ENCODE assay signal across 22 cellular contexts in the genomic region with DNA sequence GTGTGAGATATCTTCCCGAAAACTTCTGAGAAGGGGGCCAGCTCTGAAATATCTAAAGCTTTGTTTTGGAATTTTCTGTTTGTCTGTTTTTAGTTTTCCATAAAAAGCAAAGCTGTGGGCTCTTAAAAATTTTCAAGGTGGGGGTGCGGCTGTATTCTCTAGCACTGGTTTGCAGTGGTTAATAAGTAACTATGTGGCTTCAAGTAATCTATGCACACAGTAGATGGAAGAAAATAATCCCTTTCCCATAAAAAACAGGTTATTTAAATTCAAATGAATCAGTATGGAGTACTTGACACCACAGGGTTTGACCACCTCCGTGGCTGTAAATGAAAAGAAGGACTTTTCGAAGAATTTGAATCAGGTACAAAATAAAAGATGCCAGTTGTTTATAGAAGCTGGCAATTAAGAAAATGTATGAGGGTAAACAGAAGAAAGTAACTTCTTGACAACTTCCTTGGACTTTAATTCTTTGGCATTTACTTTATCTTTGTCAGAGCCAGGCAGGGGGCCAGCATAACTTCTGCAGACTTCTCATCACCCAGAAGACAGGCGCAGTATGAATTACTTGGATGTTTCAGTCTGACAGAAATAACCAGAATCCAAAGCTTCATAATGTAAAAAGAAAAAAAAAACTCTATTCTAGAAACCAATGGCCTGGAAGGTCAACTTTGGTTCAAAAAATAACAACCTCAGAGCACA.
A peak's percentile ranks its signal among the peaks of the same experiment; 100 is the strongest.
DNase-seq lines count a peak whose midpoint lies in the region; ATAC-seq, FAIRE-seq and TF ChIP-seq lines count a peak whose summit lies in the region.
"Had no signal": no experiment of that assay in that cellular context is flagged by ENCODE, and none has a peak within 500 bp of the region (broad histone marks: within the 10 kb centered on the region; RNA-seq: fewer than 3 reads in every experiment).

No MANE protein-coding gene starts in this region.

- DNase-seq in DMS53 (lab: John Stamatoyannopoulos, UW) (peak; percentile 76), astrocyte (ENCODE audit: low read depth) (no peak), kidney tubule cell (ENCODE audit: low spot score) (peak; percentile 13), pancreas (peak in 4 of 6 donors; percentile 32 to 59 (median 48)), COLO829 (ENCODE audit: low spot score) (no peak)
- no peak for DNase-seq in activated T-helper 1 cell treated with anti-CD3 and anti-CD28 coated beads, Interleukin-12 subunit alpha, Interleukin-12 subunit beta, Interleukin-2, Interleukin-4 antibody, amounts not matched to agents 30 ng/mL and 10 ng/mL and 1 ng/mL, durations not matched to agents 14 hours and 24 hours and 36 hours (ENCODE audit: low spot score)
- DNase-seq in activated T-cell treated with anti-CD3 and anti-CD28 coated beads, Interleukin-2, amount 50 U/mL, for 1 hour, result no peak
- DNase-seq: CD8-positive, alpha-beta T cell; DMS79; HFFc6; Karpas-422; NCI-H1417 treated with DMSO at 0.1 percent for 48 hours; NCI-H1930; NCI-H446; NK-92 treated with Interleukin-12 subunit alpha and Interleukin-12 subunit beta, amount 100 ng/mL, for 24 hours had no signal

- 21 to 25% methylated on average over 5 of the region's 5 CpGs for WGBS in pancreas, 2 donors

- H2AFZ ChIP-seq in astrocyte (ENCODE audit: low read depth, low read length), result no peak overlapping the region

- no peaks in the 10 kb centered on the region for H3K27me3 Mint-ChIP-seq in astrocyte (ENCODE audit: low read depth, unreplicated experiment)
- H3K27me3 Mint-ChIP-seq in activated T-helper 1 cell treated with anti-CD3 and anti-CD28 coated beads, Interleukin-12 subunit alpha, Interleukin-12 subunit beta, Interleukin-2, Interleukin-4 antibody, amounts not matched to agents 30 ng/mL and 10 ng/mL and 1 ng/mL, durations not matched to agents 14 hours and 24 hours and 36 hours (ENCODE audit: insufficient read depth), result no peaks in the 10 kb centered on the region
- H3K27me3 Mint-ChIP-seq: IgD-negative memory B cell had no signal

- H3K9me3 Mint-ChIP-seq in astrocyte (ENCODE audit: unreplicated experiment), result no peaks in the 10 kb centered on the region
- H3K9me3 Mint-ChIP-seq in activated T-helper 1 cell treated with anti-CD3 and anti-CD28 coated beads, Interleukin-12 subunit alpha, Interleukin-12 subunit beta, Interleukin-2, Interleukin-4 antibody, amounts not matched to agents 30 ng/mL and 10 ng/mL and 1 ng/mL, durations not matched to agents 14 hours and 24 hours and 36 hours, result no peaks in the 10 kb centered on the region
- H3K9me3 Mint-ChIP-seq: IgD-negative memory B cell had no signal

- peak overlapping the region; percentile 19 for H3K27ac Mint-ChIP-seq in astrocyte (ENCODE audit: unreplicated experiment)
- H3K27ac Mint-ChIP-seq in activated T-helper 1 cell treated with anti-CD3 and anti-CD28 coated beads, Interleukin-12 subunit alpha, Interleukin-12 subunit beta, Interleukin-2, Interleukin-4 antibody, amounts not matched to agents 30 ng/mL and 10 ng/mL and 1 ng/mL, durations not matched to agents 14 hours and 24 hours and 36 hours, result no peak overlapping the region
- H3K27ac Mint-ChIP-seq: CD8-positive, alpha-beta T cell; HFFc6; IgD-negative memory B cell had no signal

- no peaks in the 10 kb centered on the region for H3K9me3 ChIP-seq in astrocyte (ENCODE audit: insufficient read depth, low read depth, low read length)
- H3K9me3 ChIP-seq in pancreas, result no peaks in the 10 kb centered on the region
- H3K9me3 ChIP-seq: BLaER1 treated with 17β-estradiol and CSF1 and Interleukin-3, amounts not matched to agents 10 nM and 100 nM had no signal

- H3K4me3 ChIP-seq in astrocyte (ENCODE audit: insufficient read depth, low read depth, low read length) (no peak overlapping the region), pancreas (no peak overlapping the region)
- H3K4me3 ChIP-seq: BLaER1 treated with 17β-estradiol and CSF1 and Interleukin-3, amounts not matched to agents 10 nM and 100 nM had no signal

- H3K4me1 ChIP-seq in astrocyte (ENCODE audit: insufficient read depth, low read length) (no peaks in the 10 kb centered on the region), pancreas (peaks cover 0 to 4% (median 0%) of the 10 kb centered on the region in 3 donors)
- H3K4me1 ChIP-seq: BLaER1 treated with 17β-estradiol and CSF1 and Interleukin-3, amounts not matched to agents 10 nM and 100 nM had no signal

- H3K27ac ChIP-seq in astrocyte (ENCODE audit: low read depth, low read length) (no peak overlapping the region), pancreas (peak overlapping the region in 2 of 4 donors; percentile 4 to 41)
- H3K27ac ChIP-seq: BLaER1 treated with 17β-estradiol and CSF1 and Interleukin-3, amounts not matched to agents 10 nM and 100 nM; HL-60 had no signal

- H3K27me3 ChIP-seq in astrocyte (ENCODE audit: insufficient read depth, low read length) (no peaks in the 10 kb centered on the region), pancreas (no peaks in the 10 kb centered on the region)
- H3K27me3 ChIP-seq: BLaER1 treated with 17β-estradiol and CSF1 and Interleukin-3, amounts not matched to agents 10 nM and 100 nM had no signal

- peak; percentile 86 to 91 (median 87) for ATAC-seq in pancreas
- ATAC-seq: CD8-positive, alpha-beta T cell; Right ventricle myocardium inferior had no signal

- intact Hi-C loops in pancreas (cut with DNase I), result no loop called here
- intact Hi-C loops in activated T-helper 1 cell treated with anti-CD3 and anti-CD28 coated beads, Interleukin-12 subunit alpha, Interleukin-12 subunit beta, Interleukin-2, Interleukin-4 antibody, amounts not matched to agents 30 ng/mL and 10 ng/mL and 1 ng/mL, durations not matched to agents 14 hours and 24 hours and 36 hours (cut with micrococcal nuclease), result no loop called here

- FAIRE-seq in astrocyte (lab: Jason Lieb, UNC) (no peak), pancreas (lab: Jason Lieb, UNC) (no peak)
- FAIRE-seq: A204.1, H54, RCC 7860 had no signal

- peaks cover 7% of the 10 kb centered on the region for H3K4me1 Mint-ChIP-seq in astrocyte (ENCODE audit: low read depth, unreplicated experiment)
- H3K4me1 Mint-ChIP-seq in activated T-helper 1 cell treated with anti-CD3 and anti-CD28 coated beads, Interleukin-12 subunit alpha, Interleukin-12 subunit beta, Interleukin-2, Interleukin-4 antibody, amounts not matched to agents 30 ng/mL and 10 ng/mL and 1 ng/mL, durations not matched to agents 14 hours and 24 hours and 36 hours (ENCODE audit: low read depth), result no peaks in the 10 kb centered on the region
- H3K4me1 Mint-ChIP-seq: IgD-negative memory B cell had no signal

- no peak for TF ChIP-seq CTCF in astrocyte (IDR thresholded peaks at IDR 0.05; ENCODE audit: insufficient read depth, low read depth, low read length)
- no peak for TF ChIP-seq CTCF in pancreas (IDR thresholded peaks at IDR 0.05)

- H3K36me3 ChIP-seq in astrocyte (ENCODE audit: insufficient read depth, low read length) (no peaks in the 10 kb centered on the region), pancreas (no peaks in the 10 kb centered on the region)
- H3K36me3 ChIP-seq: BLaER1 treated with 17β-estradiol and CSF1 and Interleukin-3, amounts not matched to agents 10 nM and 100 nM had no signal

- no peak overlapping the region for H3K9ac ChIP-seq in astrocyte (ENCODE audit: low read length)
- H3K9ac ChIP-seq: BLaER1 treated with 17β-estradiol and CSF1 and Interleukin-3, amounts not matched to agents 10 nM and 100 nM had no signal

- no peak overlapping the region for H3K4me2 ChIP-seq in astrocyte (ENCODE audit: low read length)
- H3K4me2 ChIP-seq: BLaER1 treated with 17β-estradiol and CSF1 and Interleukin-3, amounts not matched to agents 10 nM and 100 nM had no signal

- no peak overlapping the region for H3K4me3 Mint-ChIP-seq in astrocyte (ENCODE audit: unreplicated experiment)
- no peak overlapping the region for H3K4me3 Mint-ChIP-seq in activated T-helper 1 cell treated with anti-CD3 and anti-CD28 coated beads, Interleukin-12 subunit alpha, Interleukin-12 subunit beta, Interleukin-2, Interleukin-4 antibody, amounts not matched to agents 30 ng/mL and 10 ng/mL and 1 ng/mL, durations not matched to agents 14 hours and 24 hours and 36 hours
- H3K4me3 Mint-ChIP-seq: CD8-positive, alpha-beta T cell; HFFc6; IgD-negative memory B cell had no signal

- no peaks in the 10 kb centered on the region for H3K36me3 Mint-ChIP-seq in astrocyte (ENCODE audit: low read depth, unreplicated experiment)
- no peaks in the 10 kb centered on the region for H3K36me3 Mint-ChIP-seq in activated T-helper 1 cell treated with anti-CD3 and anti-CD28 coated beads, Interleukin-12 subunit alpha, Interleukin-12 subunit beta, Interleukin-2, Interleukin-4 antibody, amounts not matched to agents 30 ng/mL and 10 ng/mL and 1 ng/mL, durations not matched to agents 14 hours and 24 hours and 36 hours (ENCODE audit: low read depth)
- H3K36me3 Mint-ChIP-seq: CD8-positive, alpha-beta T cell had no signal

- no peaks in the 10 kb centered on the region for H3K79me2 ChIP-seq in astrocyte (ENCODE audit: insufficient read depth, low read length)

- no peaks in the 10 kb centered on the region for H4K20me1 ChIP-seq in astrocyte (ENCODE audit: insufficient read depth, low read length)
- H4K20me1 ChIP-seq: BLaER1 treated with 17β-estradiol and CSF1 and Interleukin-3, amounts not matched to agents 10 nM and 100 nM had no signal

Comparison
In these comparisons a context has a peak if more than half of its experiments do, and no peak if none do; other contexts are left out.
1. DNase-seq: peak in DMS53 (single experiment), kidney tubule cell (single experiment) and pancreas (4 of 6); none in astrocyte (single experiment), COLO829 (single experiment), activated T-helper 1 cell treated with anti-CD3 and anti-CD28 coated beads, Interleukin-12 subunit alpha, Interleukin-12 subunit beta, Interleukin-2, Interleukin-4 antibody, amounts not matched to agents 30 ng/mL and 10 ng/mL and 1 ng/mL, durations not matched to agents 14 hours and 24 hours and 36 hours (single experiment) and activated T-cell treated with anti-CD3 and anti-CD28 coated beads, Interleukin-2, amount 50 U/mL, for 1 hour (single experiment).